Comparison of ENCODE assay signal across 21 cellular contexts in genomic region chr9:17660158-17660557, GRCh38.
"Had no signal": no experiment of that assay in that cellular context is flagged by ENCODE, and none has a peak within 500 bp of the region (broad histone marks: within the 10 kb centered on the region; RNA-seq: fewer than 3 reads in every experiment).

No MANE protein-coding gene starts in this region.

- DNase-seq: hypothalamus; immature natural killer cell; islet precursor cell; left ventricle myocardium inferior; midbrain; mucosa of descending colon; naive thymus-derived CD4-positive, alpha-beta T cell; ovary; right lobe of liver; stimulated activated CD4-positive, alpha-beta T cell treated with anti-CD3 and anti-CD28 coated beads, Interleukin-12 subunit alpha, Interleukin-12 subunit beta, amount 100 ng/mL, for 4 hours; stimulated activated CD4-positive, alpha-beta T cell treated with anti-CD3 and anti-CD28 coated beads, Interleukin-15, amount 100 ng/mL, for 24 hours; stimulated activated CD4-positive, alpha-beta T cell treated with anti-CD3 and anti-CD28 coated beads, Interleukin-2, amount 100 ng/mL, for 24 hours; stimulated activated CD4-positive, alpha-beta T cell treated with anti-CD3 and anti-CD28 coated beads, Interleukin-4, amount 100 ng/mL, for 1 hour; stimulated activated naive B cell treated with anti-CD40 and anti-IgM and Interleukin-4, amounts not matched to agents 10 μg/mL and 1 μg/mL and 100 μg/mL, for 72 hours; stimulated activated naive CD8-positive, alpha-beta T cell treated with anti-CD3 and anti-CD28 coated beads, Interleukin-15, Interleukin-2, amounts not matched to agents 100 U/mL and 50 U/mL, for 24 hours; stomach; testis; thyroid gland; transverse colon; upper lobe of left lung had no signal

- ATAC-seq: mucosa of descending colon; naive thymus-derived CD4-positive, alpha-beta T cell; natural killer cell treated with Interleukin-12 subunit alpha and Interleukin-12 subunit beta and Interleukin-15 and Interleukin-18, amount 100 ng/mL, for 72 hours; right lobe of liver; stimulated activated naive B cell treated with anti-CD40 and anti-IgM and Interleukin-4, amounts not matched to agents 10 μg/mL and 1 μg/mL and 100 μg/mL, for 72 hours; stimulated activated naive CD8-positive, alpha-beta T cell treated with anti-CD3 and anti-CD28 coated beads, Interleukin-15, Interleukin-2, amounts not matched to agents 100 U/mL and 50 U/mL, for 24 hours had no signal
